Comparison of ENCODE assay signal across 2 cellular contexts in the genomic region with DNA sequence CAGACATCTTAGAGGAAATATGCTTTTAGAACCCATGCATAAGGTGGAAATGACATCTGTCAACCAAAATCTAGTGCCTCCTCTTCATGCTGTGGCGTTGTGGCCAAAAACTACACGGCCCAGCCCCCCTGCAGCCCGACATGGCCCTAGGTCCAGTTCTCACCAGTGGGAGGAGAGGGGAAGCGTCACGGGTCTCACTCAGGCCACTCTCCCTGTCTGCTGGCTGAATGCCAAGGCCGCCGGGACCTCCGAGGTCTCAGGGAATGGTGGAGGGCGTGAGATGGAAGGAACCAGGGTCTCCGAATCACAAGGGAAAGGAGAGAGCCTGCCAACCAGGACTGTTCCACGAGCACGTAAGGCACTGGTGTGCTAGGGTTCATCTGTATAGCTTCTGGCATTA.
TF ChIP-seq lines count a peak whose summit lies in the region.

No MANE protein-coding gene starts in this region.

TF ChIP-seq in IMR-90, 13 proteins besides CTCF, POLR2A, EP300 and RAD21 (continued from another document):
- TF ChIP-seq NFE2L2 (IDR thresholded peaks at IDR 0.05; ENCODE audit: low read depth, low read length) (no peak), MAZ (IDR thresholded peaks at IDR 0.05; ENCODE audit: borderline replicate concordance, low read depth, low read length) (no peak), CEBPB (IDR thresholded peaks at IDR 0.05; ENCODE audit: low read depth, low read length) (no peak), BHLHE40 (IDR thresholded peaks at IDR 0.05; ENCODE audit: low read depth, low read length) (no peak), RFX5 (IDR thresholded peaks at IDR 0.05; ENCODE audit: low read depth, low read length) (no peak), CHD1 (IDR thresholded peaks at IDR 0.05; ENCODE audit: low read depth, low read length) (no peak), SMC3 (IDR thresholded peaks at IDR 0.05; ENCODE audit: low read depth, low read length) (no peak), FOS (IDR thresholded peaks at IDR 0.05; ENCODE audit: low read depth, low read length) (no peak), MXI1 (IDR thresholded peaks at IDR 0.05; ENCODE audit: borderline replicate concordance, low read depth, low read length) (no peak), MAFK (IDR thresholded peaks at IDR 0.05; ENCODE audit: low read depth, low read length) (no peak)
- TF ChIP-seq, protein P1, sequence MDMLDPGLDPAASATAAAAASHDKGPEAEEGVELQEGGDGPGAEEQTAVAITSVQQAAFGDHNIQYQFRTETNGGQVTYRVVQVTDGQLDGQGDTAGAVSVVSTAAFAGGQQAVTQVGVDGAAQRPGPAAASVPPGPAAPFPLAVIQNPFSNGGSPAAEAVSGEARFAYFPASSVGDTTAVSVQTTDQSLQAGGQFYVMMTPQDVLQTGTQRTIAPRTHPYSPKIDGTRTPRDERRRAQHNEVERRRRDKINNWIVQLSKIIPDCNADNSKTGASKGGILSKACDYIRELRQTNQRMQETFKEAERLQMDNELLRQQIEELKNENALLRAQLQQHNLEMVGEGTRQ (IDR thresholded peaks at IDR 0.05; ENCODE audit: low read depth, low read length): no peak
- TF ChIP-seq, protein P2, sequence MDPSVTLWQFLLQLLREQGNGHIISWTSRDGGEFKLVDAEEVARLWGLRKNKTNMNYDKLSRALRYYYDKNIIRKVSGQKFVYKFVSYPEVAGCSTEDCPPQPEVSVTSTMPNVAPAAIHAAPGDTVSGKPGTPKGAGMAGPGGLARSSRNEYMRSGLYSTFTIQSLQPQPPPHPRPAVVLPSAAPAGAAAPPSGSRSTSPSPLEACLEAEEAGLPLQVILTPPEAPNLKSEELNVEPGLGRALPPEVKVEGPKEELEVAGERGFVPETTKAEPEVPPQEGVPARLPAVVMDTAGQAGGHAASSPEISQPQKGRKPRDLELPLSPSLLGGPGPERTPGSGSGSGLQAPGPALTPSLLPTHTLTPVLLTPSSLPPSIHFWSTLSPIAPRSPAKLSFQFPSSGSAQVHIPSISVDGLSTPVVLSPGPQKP (IDR thresholded peaks at IDR 0.05; ENCODE audit: borderline replicate concordance, low read depth, low read length): no peak

TF ChIP-seq in SK-N-SH treated with all-trans-retinoic acid at 6 μM for 48 hours, 23 proteins besides CTCF, POLR2A, EP300 and RAD21 (continued from another document):
- TF ChIP-seq, protein P3, sequence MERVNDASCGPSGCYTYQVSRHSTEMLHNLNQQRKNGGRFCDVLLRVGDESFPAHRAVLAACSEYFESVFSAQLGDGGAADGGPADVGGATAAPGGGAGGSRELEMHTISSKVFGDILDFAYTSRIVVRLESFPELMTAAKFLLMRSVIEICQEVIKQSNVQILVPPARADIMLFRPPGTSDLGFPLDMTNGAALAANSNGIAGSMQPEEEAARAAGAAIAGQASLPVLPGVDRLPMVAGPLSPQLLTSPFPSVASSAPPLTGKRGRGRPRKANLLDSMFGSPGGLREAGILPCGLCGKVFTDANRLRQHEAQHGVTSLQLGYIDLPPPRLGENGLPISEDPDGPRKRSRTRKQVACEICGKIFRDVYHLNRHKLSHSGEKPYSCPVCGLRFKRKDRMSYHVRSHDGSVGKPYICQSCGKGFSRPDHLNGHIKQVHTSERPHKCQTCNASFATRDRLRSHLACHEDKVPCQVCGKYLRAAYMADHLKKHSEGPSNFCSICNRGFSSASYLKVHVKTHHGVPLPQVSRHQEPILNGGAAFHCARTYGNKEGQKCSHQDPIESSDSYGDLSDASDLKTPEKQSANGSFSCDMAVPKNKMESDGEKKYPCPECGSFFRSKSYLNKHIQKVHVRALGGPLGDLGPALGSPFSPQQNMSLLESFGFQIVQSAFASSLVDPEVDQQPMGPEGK (CRISPR knock-in tag; IDR thresholded peaks at IDR 0.05; ENCODE audit: borderline replicate concordance): no peak
- TF ChIP-seq ZC3H10 (CRISPR knock-in tag; IDR thresholded peaks at IDR 0.05) (no peak), ZNF70 (CRISPR knock-in tag; IDR thresholded peaks at IDR 0.05) (no peak), BACH2 (CRISPR knock-in tag; IDR thresholded peaks at IDR 0.05; ENCODE audit: borderline replicate concordance) (no peak), PPARA (CRISPR knock-in tag; IDR thresholded peaks at IDR 0.05; ENCODE audit: borderline replicate concordance) (no peak), GLIS3 (CRISPR knock-in tag; IDR thresholded peaks at IDR 0.05) (no peak), ZFP30 (CRISPR knock-in tag; IDR thresholded peaks at IDR 0.05) (no peak), ARNTL (CRISPR knock-in tag; IDR thresholded peaks at IDR 0.05; ENCODE audit: borderline replicate concordance, low read depth) (no peak), OSR1 (CRISPR knock-in tag; IDR thresholded peaks at IDR 0.05) (no peak), RARB (CRISPR knock-in tag; IDR thresholded peaks at IDR 0.05) (no peak), SNAI2 (CRISPR knock-in tag; IDR thresholded peaks at IDR 0.05) (no peak)
- TF ChIP-seq, protein P4, sequence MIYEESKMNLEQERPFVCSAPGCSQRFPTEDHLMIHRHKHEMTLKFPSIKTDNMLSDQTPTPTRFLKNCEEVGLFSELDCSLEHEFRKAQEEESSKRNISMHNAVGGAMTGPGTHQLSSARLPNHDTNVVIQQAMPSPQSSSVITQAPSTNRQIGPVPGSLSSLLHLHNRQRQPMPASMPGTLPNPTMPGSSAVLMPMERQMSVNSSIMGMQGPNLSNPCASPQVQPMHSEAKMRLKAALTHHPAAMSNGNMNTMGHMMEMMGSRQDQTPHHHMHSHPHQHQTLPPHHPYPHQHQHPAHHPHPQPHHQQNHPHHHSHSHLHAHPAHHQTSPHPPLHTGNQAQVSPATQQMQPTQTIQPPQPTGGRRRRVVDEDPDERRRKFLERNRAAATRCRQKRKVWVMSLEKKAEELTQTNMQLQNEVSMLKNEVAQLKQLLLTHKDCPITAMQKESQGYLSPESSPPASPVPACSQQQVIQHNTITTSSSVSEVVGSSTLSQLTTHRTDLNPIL (CRISPR knock-in tag; IDR thresholded peaks at IDR 0.05; ENCODE audit: low read depth): no peak
- TF ChIP-seq, protein P5, sequence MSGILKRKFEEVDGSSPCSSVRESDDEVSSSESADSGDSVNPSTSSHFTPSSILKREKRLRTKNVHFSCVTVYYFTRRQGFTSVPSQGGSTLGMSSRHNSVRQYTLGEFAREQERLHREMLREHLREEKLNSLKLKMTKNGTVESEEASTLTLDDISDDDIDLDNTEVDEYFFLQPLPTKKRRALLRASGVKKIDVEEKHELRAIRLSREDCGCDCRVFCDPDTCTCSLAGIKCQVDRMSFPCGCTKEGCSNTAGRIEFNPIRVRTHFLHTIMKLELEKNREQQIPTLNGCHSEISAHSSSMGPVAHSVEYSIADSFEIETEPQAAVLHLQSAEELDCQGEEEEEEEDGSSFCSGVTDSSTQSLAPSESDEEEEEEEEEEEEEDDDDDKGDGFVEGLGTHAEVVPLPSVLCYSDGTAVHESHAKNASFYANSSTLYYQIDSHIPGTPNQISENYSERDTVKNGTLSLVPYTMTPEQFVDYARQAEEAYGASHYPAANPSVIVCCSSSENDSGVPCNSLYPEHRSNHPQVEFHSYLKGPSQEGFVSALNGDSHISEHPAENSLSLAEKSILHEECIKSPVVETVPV (CRISPR knock-in tag; IDR thresholded peaks at IDR 0.05): no peak
- TF ChIP-seq, protein P6, sequence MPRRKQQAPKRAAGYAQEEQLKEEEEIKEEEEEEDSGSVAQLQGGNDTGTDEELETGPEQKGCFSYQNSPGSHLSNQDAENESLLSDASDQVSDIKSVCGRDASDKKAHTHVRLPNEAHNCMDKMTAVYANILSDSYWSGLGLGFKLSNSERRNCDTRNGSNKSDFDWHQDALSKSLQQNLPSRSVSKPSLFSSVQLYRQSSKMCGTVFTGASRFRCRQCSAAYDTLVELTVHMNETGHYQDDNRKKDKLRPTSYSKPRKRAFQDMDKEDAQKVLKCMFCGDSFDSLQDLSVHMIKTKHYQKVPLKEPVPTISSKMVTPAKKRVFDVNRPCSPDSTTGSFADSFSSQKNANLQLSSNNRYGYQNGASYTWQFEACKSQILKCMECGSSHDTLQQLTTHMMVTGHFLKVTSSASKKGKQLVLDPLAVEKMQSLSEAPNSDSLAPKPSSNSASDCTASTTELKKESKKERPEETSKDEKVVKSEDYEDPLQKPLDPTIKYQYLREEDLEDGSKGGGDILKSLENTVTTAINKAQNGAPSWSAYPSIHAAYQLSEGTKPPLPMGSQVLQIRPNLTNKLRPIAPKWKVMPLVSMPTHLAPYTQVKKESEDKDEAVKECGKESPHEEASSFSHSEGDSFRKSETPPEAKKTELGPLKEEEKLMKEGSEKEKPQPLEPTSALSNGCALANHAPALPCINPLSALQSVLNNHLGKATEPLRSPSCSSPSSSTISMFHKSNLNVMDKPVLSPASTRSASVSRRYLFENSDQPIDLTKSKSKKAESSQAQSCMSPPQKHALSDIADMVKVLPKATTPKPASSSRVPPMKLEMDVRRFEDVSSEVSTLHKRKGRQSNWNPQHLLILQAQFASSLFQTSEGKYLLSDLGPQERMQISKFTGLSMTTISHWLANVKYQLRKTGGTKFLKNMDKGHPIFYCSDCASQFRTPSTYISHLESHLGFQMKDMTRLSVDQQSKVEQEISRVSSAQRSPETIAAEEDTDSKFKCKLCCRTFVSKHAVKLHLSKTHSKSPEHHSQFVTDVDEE (CRISPR knock-in tag; IDR thresholded peaks at IDR 0.05): no peak
- TF ChIP-seq, protein P7, sequence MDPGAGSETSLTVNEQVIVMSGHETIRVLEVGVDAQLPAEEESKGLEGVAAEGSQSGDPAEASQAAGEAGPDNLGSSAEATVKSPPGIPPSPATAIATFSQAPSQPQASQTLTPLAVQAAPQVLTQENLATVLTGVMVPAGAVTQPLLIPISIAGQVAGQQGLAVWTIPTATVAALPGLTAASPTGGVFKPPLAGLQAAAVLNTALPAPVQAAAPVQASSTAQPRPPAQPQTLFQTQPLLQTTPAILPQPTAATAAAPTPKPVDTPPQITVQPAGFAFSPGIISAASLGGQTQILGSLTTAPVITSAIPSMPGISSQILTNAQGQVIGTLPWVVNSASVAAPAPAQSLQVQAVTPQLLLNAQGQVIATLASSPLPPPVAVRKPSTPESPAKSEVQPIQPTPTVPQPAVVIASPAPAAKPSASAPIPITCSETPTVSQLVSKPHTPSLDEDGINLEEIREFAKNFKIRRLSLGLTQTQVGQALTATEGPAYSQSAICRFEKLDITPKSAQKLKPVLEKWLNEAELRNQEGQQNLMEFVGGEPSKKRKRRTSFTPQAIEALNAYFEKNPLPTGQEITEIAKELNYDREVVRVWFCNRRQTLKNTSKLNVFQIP (CRISPR knock-in tag; IDR thresholded peaks at IDR 0.05; ENCODE audit: borderline replicate concordance, low read depth): no peak
TF ChIP-seq in SK-N-SH treated with all-trans-retinoic acid at 6 μM for 48 hours: peak in this region for 0.
